Comparison of ENCODE assay signal across 18 cellular contexts in the genomic region with DNA sequence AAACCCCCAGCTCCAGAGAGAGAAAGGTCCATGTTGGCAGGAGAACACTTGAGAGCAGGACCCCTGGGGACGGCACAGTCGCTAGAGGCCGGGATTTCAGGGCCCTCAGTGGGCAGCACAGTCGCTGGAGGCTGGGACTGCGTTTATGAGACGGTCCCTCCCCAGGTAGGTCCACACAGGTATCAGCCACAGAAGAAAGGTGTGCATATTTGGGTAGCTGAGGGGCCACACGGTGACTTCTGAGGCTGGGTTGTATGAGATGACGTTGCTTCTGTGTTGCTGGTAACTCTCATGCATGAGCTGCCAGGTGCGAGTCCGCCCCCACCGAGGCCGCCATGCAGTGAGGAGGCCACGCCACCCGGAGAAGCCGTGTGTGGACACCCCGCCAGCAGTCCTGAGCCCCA.
"Had no signal": no experiment of that assay in that cellular context is flagged by ENCODE, and none has a peak within 500 bp of the region (broad histone marks: within the 10 kb centered on the region; RNA-seq: fewer than 3 reads in every experiment).

No MANE protein-coding gene starts in this region.

- H3K36me3 ChIP-seq: cardiac muscle cell, neutrophil, tibial nerve had no signal

- H3K4me1 ChIP-seq: tibial nerve had no signal

- DNase-seq: activated CD4-positive, alpha-beta T cell treated with anti-CD3 and anti-CD28 coated beads, Interleukin-2, amount 10 ng/mL, durations not matched to agents 7 days and 5 days; activated CD8-positive, alpha-beta memory T cell treated with anti-CD3 and anti-CD28 coated beads, Interleukin-2, amount 50 U/mL, for 4 hours; activated gamma-delta T cell treated with Interleukin-2 at 50 U/mL for 16 hours; activated T-cell treated with anti-CD3 and anti-CD28 coated beads, Interleukin-2, amount 50 U/mL, for 72 hours; amniotic stem cell; kidney; mesenchymal stem cell; stimulated activated CD4-positive, alpha-beta T cell treated with anti-CD3 and anti-CD28 coated beads, Interleukin-2, amount 100 ng/mL, for 24 hours; stimulated activated naive CD4-positive, alpha-beta T cell treated with Interleukin-2 at 50 U/mL for 16 hours; substantia nigra had no signal

- H3K36me3 Mint-ChIP-seq: activated naive CD4-positive, alpha-beta T cell treated with anti-CD3 and anti-CD28 coated beads, Interleukin-2, amount 50 U/mL, for 72 hours; naive thymus-derived CD8-positive, alpha-beta T cell had no signal

- H3K27ac Mint-ChIP-seq: activated CD4-positive, alpha-beta T cell treated with anti-CD3 and anti-CD28 coated beads, Interleukin-2, amount 10 ng/mL, durations not matched to agents 7 days and 5 days; activated naive CD4-positive, alpha-beta T cell treated with anti-CD3 and anti-CD28 coated beads, Interleukin-2, amount 50 U/mL, for 72 hours; activated T-cell treated with anti-CD3 and anti-CD28 coated beads, Interleukin-2, amount 50 U/mL, for 72 hours; naive thymus-derived CD8-positive, alpha-beta T cell; T-helper 1 cell treated with Interleukin-12 subunit alpha and Interleukin-12 subunit beta and Interleukin-4 antibody, amounts not matched to agents 30 μg/mL and 1 μg/mL, for 36 hours had no signal

- H3K4me3 Mint-ChIP-seq: activated CD4-positive, alpha-beta T cell treated with anti-CD3 and anti-CD28 coated beads, Interleukin-2, amount 10 ng/mL, durations not matched to agents 7 days and 5 days; activated T-cell treated with anti-CD3 and anti-CD28 coated beads, Interleukin-2, amount 50 U/mL, for 72 hours; naive thymus-derived CD8-positive, alpha-beta T cell; T-helper 1 cell treated with Interleukin-12 subunit alpha and Interleukin-12 subunit beta and Interleukin-4 antibody, amounts not matched to agents 30 μg/mL and 1 μg/mL, for 36 hours had no signal

- H3K4me3 ChIP-seq: cardiac muscle cell, dorsolateral prefrontal cortex, tibial nerve had no signal

- H3K4me1 Mint-ChIP-seq: activated CD4-positive, alpha-beta T cell treated with anti-CD3 and anti-CD28 coated beads, Interleukin-2, amount 10 ng/mL, durations not matched to agents 7 days and 5 days had no signal

- H3K27me3 ChIP-seq: cardiac muscle cell, dorsolateral prefrontal cortex, neutrophil, tibial nerve had no signal

- ATAC-seq: activated CD4-positive, CD25-positive, alpha-beta regulatory T cell treated with anti-CD3 and anti-CD28 coated beads, Interleukin-2, amount 50 U/mL, for 24 hours; activated naive CD4-positive, alpha-beta T cell treated with anti-CD3 and anti-CD28 coated beads, Interleukin-2, amount 50 U/mL, for 72 hours; activated T-cell treated with anti-CD3 and anti-CD28 coated beads, Interleukin-2, amount 50 U/mL, for 72 hours; naive thymus-derived CD8-positive, alpha-beta T cell had no signal

- H3K27ac ChIP-seq: cardiac muscle cell, dorsolateral prefrontal cortex, neutrophil, tibial nerve had no signal

- H3K9me3 ChIP-seq: neutrophil, tibial nerve had no signal

- H3K9me3 Mint-ChIP-seq: activated CD4-positive, alpha-beta T cell treated with anti-CD3 and anti-CD28 coated beads, Interleukin-2, amount 10 ng/mL, durations not matched to agents 7 days and 5 days; activated naive CD4-positive, alpha-beta T cell treated with anti-CD3 and anti-CD28 coated beads, Interleukin-2, amount 50 U/mL, for 72 hours; activated T-cell treated with anti-CD3 and anti-CD28 coated beads, Interleukin-2, amount 50 U/mL, for 72 hours; naive thymus-derived CD8-positive, alpha-beta T cell; T-helper 1 cell treated with Interleukin-12 subunit alpha and Interleukin-12 subunit beta and Interleukin-4 antibody, amounts not matched to agents 30 μg/mL and 1 μg/mL, for 36 hours had no signal
